ENCODE assay signal across 16 cellular contexts in the genomic region with DNA sequence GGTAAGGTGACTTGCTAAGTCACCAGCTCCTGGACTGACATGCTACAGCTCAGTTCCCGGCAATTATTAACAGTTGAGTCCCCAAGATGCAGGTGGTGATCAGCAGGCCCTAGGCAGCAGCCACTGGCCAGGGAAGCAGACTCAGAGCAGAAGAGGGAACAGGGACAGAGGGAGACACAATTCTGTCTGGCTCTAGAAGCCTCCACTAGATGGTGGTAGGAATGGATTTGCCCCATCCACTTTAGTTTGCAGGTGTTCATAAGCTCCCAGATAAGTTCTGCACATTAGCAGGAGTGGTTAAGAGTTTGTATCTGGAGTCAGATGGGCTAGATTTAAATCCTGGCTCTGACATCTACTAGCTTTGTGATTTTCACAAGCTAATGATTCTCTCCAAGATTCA. TPM values are rescaled to one million over a fixed set of nuclear protein-coding genes. Genes with fewer than 3 reads are reported as not detected.
DNase-seq lines count a peak whose midpoint lies in the region; ATAC-seq, FAIRE-seq and TF ChIP-seq lines count a peak whose summit lies in the region.
"Had no signal": no experiment of that assay in that cellular context is flagged by ENCODE, and none has a peak within 500 bp of the region (broad histone marks: within the 10 kb centered on the region; RNA-seq: fewer than 3 reads in every experiment).

No MANE protein-coding gene starts in this region.

- H3K4me2 ChIP-seq in MM.1S (ENCODE audit: low read depth, low read length) (no peak overlapping the region), GM12878 (ENCODE audit: control insufficient read depth, insufficient read depth) (no peak overlapping the region)
- H3K4me2 ChIP-seq: BLaER1, KMS-11 had no signal

- no peaks in the 10 kb centered on the region for H3K4me1 Mint-ChIP-seq in WTC11

- POLR2A ChIA-PET in GM12878 (lab: Charles Lee): interaction anchor here (0.5 to 0.6 kb wide), 2 partner anchors 210 to 263 kb away, joined by 3 to 4 read pairs; no protein-coding TSS in a partner anchor
- POLR2A ChIA-PET in WTC11 (lab: Charles Lee): no interaction called here

- DNase-seq in MM.1S (no peak), GM12878 (ENCODE audit: low read depth, low spot score) (no peak), right lobe of liver (no peak), WTC11 (ENCODE audit: low spot score) (no peak)
- DNase-seq: GOT3, HFFc6, NCI-H1417 treated with DMSO at 0.1 percent for 48 hours, NCI-H2029, NCI-H510A treated with DMSO at 0.1 percent for 48 hours, OCI-M1 had no signal

- peak; percentile 27 for FAIRE-seq in GM12878 (lab: Jason Lieb, UNC)

- H3F3A ChIP-seq in MM.1S (ENCODE audit: insufficient read depth, low read length): no peaks in the 10 kb centered on the region

- SMC1A ChIA-PET in GM12878 (lab: Charles Lee; ENCODE audit: uncharacterized antibody, unreplicated experiment): interaction anchor here (0.6 to 3.0 kb wide), 17 partner anchors 9 to 121 kb away, joined by 3 to 23 read pairs (median 3); no protein-coding TSS in a partner anchor

- H3K36me3 ChIP-seq in MM.1S (replicated peaks; ENCODE audit: insufficient read depth, low read length) (no peaks in the 10 kb centered on the region), GM12878 (ENCODE audit: control insufficient read depth in 2 of 2, insufficient read depth in 2 of 2, low read length in 1 of 2) (no peaks in the 10 kb centered on the region), right lobe of liver (no peaks in the 10 kb centered on the region)
- H3K36me3 ChIP-seq: BLaER1, SJSA1 had no signal

- no peaks in the 10 kb centered on the region for H3K79me2 ChIP-seq in MM.1S (ENCODE audit: low read length)
- no peaks in the 10 kb centered on the region for H3K79me2 ChIP-seq in GM12878 (ENCODE audit: control insufficient read depth, insufficient read depth, low read length)

- no peaks in the 10 kb centered on the region for H3K4me1 ChIP-seq in MM.1S (ENCODE audit: low read length)
- no peaks in the 10 kb centered on the region for H3K4me1 ChIP-seq in GM12878 (ENCODE audit: control insufficient read depth, insufficient read depth, low read length)
- H3K4me1 ChIP-seq in right lobe of liver: peaks cover 0 to 32% (median 14%) of the 10 kb centered on the region in 4 donors
- H3K4me1 ChIP-seq: BLaER1, SJSA1 had no signal

- no peaks in the 10 kb centered on the region for H3K36me3 Mint-ChIP-seq in WTC11

- H3K9me2 ChIP-seq in MM.1S (replicated peaks; ENCODE audit: insufficient read depth, low read length): no peaks in the 10 kb centered on the region

- H3K27ac ChIP-seq in MM.1S (ENCODE audit: low read length) (no peak overlapping the region), GM12878 (ENCODE audit: control insufficient read depth, insufficient read depth) (no peak overlapping the region), right lobe of liver (no peak overlapping the region)
- H3K27ac ChIP-seq: BLaER1, KMS-11, SJSA1 had no signal

- H2AFZ ChIP-seq in MM.1S (ENCODE audit: low read length) (no peak overlapping the region), GM12878 (ENCODE audit: control insufficient read depth, low read depth, low read length) (no peak overlapping the region)

- TF ChIP-seq POLR2A in GM12878 (IDR thresholded peaks at IDR 0.05; ENCODE audit: low read depth, low read length) (no peak), right lobe of liver (IDR thresholded peaks at IDR 0.05) (no peak)

- H3K4me3 Mint-ChIP-seq in WTC11: no peak overlapping the region
- H3K4me3 Mint-ChIP-seq: HFFc6 had no signal

- H3K9ac ChIP-seq in MM.1S (ENCODE audit: low read length) (no peak overlapping the region), GM12878 (ENCODE audit: control insufficient read depth, insufficient read depth, low read length) (no peak overlapping the region)
- H3K9ac ChIP-seq: BLaER1, KMS-11 had no signal

- intact Hi-C loops in GM12878 (cut with micrococcal nuclease; ENCODE audit: unreplicated experiment) (no loop called here), right lobe of liver (cut with DNase I) (no loop called here)

- RAD21 ChIA-PET in GM12878 (lab: Charles Lee; ENCODE audit: unreplicated experiment): interaction anchor here (1.3 kb wide), 2 partner anchors 32 to 58 kb away, joined by 3 read pairs; no protein-coding TSS in a partner anchor

- in situ Hi-C loops in GM12878 (cut with MboI): no loop called here

- H3K27me3 Mint-ChIP-seq in WTC11 (ENCODE audit: low read depth): no peaks in the 10 kb centered on the region

- TF ChIP-seq CTCF in GM12872 (IDR thresholded peaks at IDR 0.05; ENCODE audit: insufficient read depth, low read depth, low read length): peak; percentile 19; the same call in 1 of the 3 replicates
- TF ChIP-seq CTCF in MM.1S (IDR thresholded peaks at IDR 0.05; ENCODE audit: low read length): peak; percentile 17; the same call in 1 of the 2 replicates
- TF ChIP-seq CTCF in GM12878 (IDR thresholded peaks at IDR 0.05 in 2 of 3, conservative IDR thresholded peaks at IDR 0.05 in 1 of 3; ENCODE audit: control insufficient read depth in 2 of 3, extremely low read depth in 1 of 3, insufficient read depth in 1 of 3, low read depth in 3 of 3, low read length in 3 of 3): 0 out of 6 replicates have a peak, but pooled peaks of 1 of the 3 experiments have one; percentile 6
- TF ChIP-seq CTCF in right lobe of liver (IDR thresholded peaks at IDR 0.05): peak; percentile 10 to 35 (median 28)
- TF ChIP-seq CTCF in WTC11 (IDR thresholded peaks at IDR 0.05): no peak

- no peaks in the 10 kb centered on the region for H3K9me3 Mint-ChIP-seq in WTC11
- H3K9me3 Mint-ChIP-seq: HFFc6 had no signal

- H3K4me3 ChIP-seq in MM.1S (ENCODE audit: low read length): no peak overlapping the region
- H3K4me3 ChIP-seq in GM12878: no peak overlapping the region
- H3K4me3 ChIP-seq in right lobe of liver: no peak overlapping the region
- H3K4me3 ChIP-seq: BLaER1, SJSA1 had no signal

- TF ChIP-seq EP300 in GM12878 (IDR thresholded peaks at IDR 0.05; ENCODE audit: borderline replicate concordance in 1 of 2, control insufficient read depth in 1 of 2, low read depth in 2 of 2, low read length in 2 of 2): no peak

- H3K9me3 ChIP-seq in MM.1S (replicated peaks; ENCODE audit: insufficient read depth, low read length): no peaks in the 10 kb centered on the region
- no peaks in the 10 kb centered on the region for H3K9me3 ChIP-seq in GM12878 (replicated peaks; ENCODE audit: control insufficient read depth, insufficient read depth, low read length)
- no peaks in the 10 kb centered on the region for H3K9me3 ChIP-seq in right lobe of liver
- H3K9me3 ChIP-seq: BLaER1, SJSA1 had no signal

- H4K20me1 ChIP-seq in MM.1S (ENCODE audit: insufficient read depth, low read length) (no peaks in the 10 kb centered on the region), GM12878 (ENCODE audit: control insufficient read depth, insufficient read depth) (no peaks in the 10 kb centered on the region)
- H4K20me1 ChIP-seq: BLaER1 had no signal

- no peaks in the 10 kb centered on the region for H3K27me3 ChIP-seq in MM.1S (replicated peaks; ENCODE audit: insufficient read depth, low read length)
- no peaks in the 10 kb centered on the region for H3K27me3 ChIP-seq in GM12878 (replicated peaks in 1 of 2; ENCODE audit: control insufficient read depth in 2 of 2, insufficient read depth in 2 of 2, low read length in 1 of 2)
- H3K27me3 ChIP-seq in right lobe of liver: no peaks in the 10 kb centered on the region
- H3K27me3 ChIP-seq: BLaER1, SJSA1 had no signal

- WGBS in GM12878 (ENCODE audit: insufficient coverage, insufficient replicate concordance, low lambda C conversion rate, missing lambda C conversion rate): 100% methylated on average over 1 of the region's 1 CpG
- WGBS in right lobe of liver (ENCODE audit: insufficient coverage, low coverage, low lambda C conversion rate, missing lambda C conversion rate): 80% methylated on average over 1 of the region's 1 CpG

- 0 out of 2 replicates have a peak, but pooled peaks have one; percentile 17 for TF ChIP-seq RAD21 in GM12878 (IDR thresholded peaks at IDR 0.05; ENCODE audit: insufficient read depth, low read depth, low read length)

- no peak; the same call in 2 of the 3 replicates for ATAC-seq in GM12878
- ATAC-seq in right lobe of liver: peak; percentile 39 to 77 (median 60)
- no peak; the same call in 1 of the 2 replicates for ATAC-seq in WTC11
- ATAC-seq in GM18517 (IDR thresholded peaks at IDR 0.05; ENCODE audit: unreplicated experiment): no peak
- ATAC-seq in GM19452 (IDR thresholded peaks at IDR 0.05; ENCODE audit: unreplicated experiment): no peak

- no peak overlapping the region; the same call in 1 of the 2 replicates for H3K27ac Mint-ChIP-seq in WTC11
- H3K27ac Mint-ChIP-seq: HFFc6 had no signal

- CTCF ChIA-PET in GM12878 (lab: Yijun Ruan, JAX) (interaction anchor here (0.8 to 1.8 kb wide), 6 partner anchors 9 to 69 kb away, joined by 3 to 7 read pairs (median 4); a partner anchor contains a TSS), WTC11 (lab: Charles Lee) (interaction anchor here (0.8 to 2.0 kb wide), 3 partner anchors 41 to 90 kb away, joined by 3 to 6 read pairs (median 3); no protein-coding TSS in a partner anchor)

- BruUV-seq in GM12878 (replicated peaks; lab: Mats Ljungman, UMichigan): no TSS peak

TF ChIP-seq in GM12878, 131 proteins besides CTCF, POLR2A, EP300 and RAD21 (continues in another document):
- TF ChIP-seq KDM1A (IDR thresholded peaks at IDR 0.05; ENCODE audit: borderline replicate concordance): no peak

TF ChIP-seq in WTC11, 78 proteins besides CTCF, POLR2A, EP300 and RAD21 (continues in another document):
- TF ChIP-seq JUN (CRISPR knock-in tag; IDR thresholded peaks at IDR 0.05): no peak

RNA-seq across cellular contexts. Expression of a gene that starts 25.5 kb away (rescaled TPM):
- total RNA-seq in GM12878 (2013; cell fraction: nucleolus; rRNA removed): 16.4 and 16.7 TPM in 2 replicates
- total RNA-seq in GM12878 (2014; rRNA removed) (35.8 and 37.0 TPM in 2 replicates), GM12878 (2014; rRNA removed; fragmentation: Illumina TruSeq; extraction: Trizol) (23.2 and 23.8 TPM in 2 replicates), GM12878 (2021) (43.2 and 43.4 TPM in 2 replicates), right lobe of liver (10 to 100 TPM in 4 of 6 experiments, 1 to 10 TPM in 2; 7.2 to 21.7 (median 12.4) TPM), WTC11 (2021) (0.73 to 1.6 TPM (median 0.80 TPM) in 3 replicates)
- polyA plus RNA-seq in GM12878 (2011; ENCODE audit: low read depth): 24.9 TPM
- polyA plus RNA-seq in GM12878 (2011; rRNA removed) (20.3 and 26.9 TPM in 2 replicates), GM12878 (2014; fragmentation: Illumina TruSeq; extraction: Trizol) (27.4 TPM in 2 replicates), GM12878 (2014; fragmentation: Nextera tagmentation; extraction: Ambion mirVana) (10 to 100 TPM; 10.8 to 13.9 TPM), GM12878 (2014; rRNA removed) (28.0 and 29.0 TPM in 2 replicates), GM12878 (2016; fragmentation: Nextera tagmentation; extraction: Ambion mirVana) (10 to 100 TPM; 32.6 to 37.2 TPM)
- 27.0 and 29.7 TPM in 2 replicates for polyA plus RNA-seq in GM12878 (2011; cell fraction: cytosol; rRNA removed)
- polyA plus RNA-seq in GM12878 (2011; cell fraction: nucleus; rRNA removed): 30.5 and 33.0 TPM in 2 replicates
- 27.7 and 31.8 TPM in 2 replicates for polyA plus RNA-seq in GM12878 (2012)
- polyA minus RNA-seq in GM12878 (2011; rRNA and poly(A)+ RNA removed): 49.4 and 72.0 TPM in 2 replicates
- 22.5 and 26.3 TPM in 2 replicates for polyA minus RNA-seq in GM12878 (2011; cell fraction: cytosol; rRNA and poly(A)+ RNA removed)
- 12.0 and 23.5 TPM in 2 replicates for polyA minus RNA-seq in GM12878 (2011; cell fraction: nucleus; rRNA and poly(A)+ RNA removed)

Comparison
In these comparisons a context has a peak if more than half of its experiments do, and no peak if none do; other contexts are left out.
1. ATAC-seq: peak in right lobe of liver (4 of 4); none in GM12878 (single experiment), WTC11 (single experiment), GM18517 (single experiment) and GM19452 (single experiment).